In the genomic region with DNA sequence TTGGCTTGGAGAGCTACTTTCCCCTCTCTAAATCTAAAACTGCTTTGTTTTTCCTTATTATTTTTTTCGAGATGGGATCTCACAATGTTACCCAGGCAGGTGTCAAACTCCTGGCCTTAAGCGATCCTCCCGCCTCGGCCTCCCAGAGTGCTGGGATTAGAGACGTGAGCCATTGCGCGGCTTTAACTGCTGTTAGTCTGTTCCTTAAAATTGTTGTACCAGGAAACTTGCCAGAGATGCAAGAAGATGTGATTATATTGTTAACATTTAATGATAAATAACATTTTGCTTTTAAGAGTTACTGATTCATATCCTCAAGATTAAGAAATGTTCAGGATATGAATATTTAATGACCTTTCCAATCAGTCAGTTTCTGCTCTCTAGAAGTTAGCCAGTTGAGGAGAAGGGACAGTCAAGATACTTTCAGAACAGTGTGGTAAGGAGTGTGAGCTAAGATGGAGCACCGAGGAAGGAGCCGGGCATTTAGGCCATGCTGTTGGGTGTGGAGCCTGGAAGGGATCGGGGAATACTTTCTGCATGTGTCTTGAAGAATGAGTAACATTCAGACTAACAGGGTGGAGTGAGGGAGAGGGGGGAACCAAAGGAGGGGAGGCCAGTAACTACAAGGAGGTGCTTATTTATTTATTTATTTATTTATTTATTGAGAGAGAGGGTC, we compare ENCODE assay signal across 8 cellular contexts. TPM values are rescaled to one million over a fixed set of nuclear protein-coding genes. Genes with fewer than 3 reads are reported as not detected.
DNase-seq lines count a peak whose midpoint lies in the region; ATAC-seq, FAIRE-seq and TF ChIP-seq lines count a peak whose summit lies in the region.
"Not testable (repeated sequence)": the region's sequence is repeated elsewhere in the genome, so short reads cannot be mapped to it uniquely, and the experiment has no call there.

No MANE protein-coding gene starts in this region.

- POLR2A ChIA-PET in A549 (lab: Yijun Ruan, JAX): interaction anchor here (1.1 kb wide), 1 partner anchor 29 kb away, joined by 3 read pairs; no protein-coding TSS in a partner anchor
- POLR2A ChIA-PET in activated CD8-positive, alpha-beta T cell treated with anti-CD3 and anti-CD28 coated beads, Interleukin-2, amount 10 ng/mL, durations not matched to agents 7 days and 5 days (lab: Charles Lee): not testable (repeated sequence)

- H3K9me3 Mint-ChIP-seq in activated CD8-positive, alpha-beta T cell treated with anti-CD3 and anti-CD28 coated beads, Interleukin-2, amount 10 ng/mL, durations not matched to agents 7 days and 5 days (ENCODE audit: insufficient read depth): not testable (repeated sequence)

- CTCF ChIA-PET in A549 (lab: Yijun Ruan, JAX): interaction anchor here (1.3 to 1.8 kb wide), 2 partner anchors 13 to 17 kb away, joined by 4 to 7 read pairs; no protein-coding TSS in a partner anchor
- CTCF ChIA-PET in activated CD8-positive, alpha-beta T cell treated with anti-CD3 and anti-CD28 coated beads, Interleukin-2, amount 10 ng/mL, durations not matched to agents 7 days and 5 days (lab: Charles Lee): not testable (repeated sequence)

- H3K9ac ChIP-seq in OCI-LY3 (ENCODE audit: low read length): not testable (repeated sequence)

- H3K27me3 Mint-ChIP-seq in activated CD8-positive, alpha-beta T cell treated with anti-CD3 and anti-CD28 coated beads, Interleukin-2, amount 10 ng/mL, durations not matched to agents 7 days and 5 days (ENCODE audit: low read depth): not testable (repeated sequence)

- H2AFZ ChIP-seq in OCI-LY3 (ENCODE audit: low read depth, low read length): not testable (repeated sequence)

- peaks cover 12% of the 10 kb centered on the region for H3K36me3 Mint-ChIP-seq in activated CD8-positive, alpha-beta T cell treated with anti-CD3 and anti-CD28 coated beads, Interleukin-2, amount 10 ng/mL, durations not matched to agents 7 days and 5 days (ENCODE audit: low read depth)

- H3K4me1 ChIP-seq in A549: peaks cover 15% of the 10 kb centered on the region; the same call in 2 of the 3 replicates
- H3K4me1 ChIP-seq in OCI-LY3 (ENCODE audit: low read length): not testable (repeated sequence)

- not testable (repeated sequence) for TF ChIP-seq POLR2A in A549 (IDR thresholded peaks at IDR 0.05; ENCODE audit: low read length)

- TF ChIP-seq RAD21 in A549 (conservative IDR thresholded peaks at IDR 0.05 in 1 of 2, IDR thresholded peaks at IDR 0.05 in 1 of 2): not testable (repeated sequence)

- peak overlapping the region; percentile 81 for H3K4me2 ChIP-seq in A549
- peak overlapping the region; percentile 74 for H3K4me2 ChIP-seq in OCI-LY3 (ENCODE audit: low read length)

- H3K4me1 Mint-ChIP-seq in activated CD8-positive, alpha-beta T cell treated with anti-CD3 and anti-CD28 coated beads, Interleukin-2, amount 10 ng/mL, durations not matched to agents 7 days and 5 days (ENCODE audit: low read depth): peaks cover 24% of the 10 kb centered on the region

- WGBS in A549 (ENCODE audit: missing lambda C conversion rate): 84% methylated on average over 10 of the region's 10 CpGs

- peak overlapping the region in 1 of 2 experiments; percentile 95; a peak in 2 of 6 replicates for H3K27ac ChIP-seq in A549
- H3K27ac ChIP-seq in OCI-LY3 (ENCODE audit: low read length): not testable (repeated sequence)

- not testable (repeated sequence) for TF ChIP-seq EP300 in A549 (IDR thresholded peaks at IDR 0.05)

- not testable (repeated sequence) for H3K9me3 ChIP-seq in A549; OCI-LY3 (ENCODE audit: insufficient read depth, low read length)

- peaks cover 16% of the 10 kb centered on the region for H3K79me2 ChIP-seq in OCI-LY3 (ENCODE audit: low read length)

- DNase-seq in A549 (ENCODE audit: low read depth in 1 of 2, low spot score in 1 of 2); GM12864 (ENCODE audit: low read depth); activated CD8-positive, alpha-beta T cell treated with anti-CD3 and anti-CD28 coated beads, Interleukin-2, amount 10 ng/mL, durations not matched to agents 7 days and 5 days; retinal pigment epithelial cell (ENCODE audit: low read depth): not testable (repeated sequence)
- DNase-seq in bronchial epithelial cell (ENCODE audit: low read depth) (peak; percentile 58), fibroblast of villous mesenchyme (ENCODE audit: low read depth) (peak; percentile 25), mesenteric fat pad (ENCODE audit: low spot score) (peak; percentile 49)

- ATAC-seq in A549; activated CD8-positive, alpha-beta T cell treated with anti-CD3 and anti-CD28 coated beads, Interleukin-2, amount 10 ng/mL, durations not matched to agents 7 days and 5 days: not testable (repeated sequence)

- H3K4me3 ChIP-seq in A549: peak overlapping the region; percentile 88
- H3K4me3 ChIP-seq in GM12864 (ENCODE audit: low read depth, low read length): peak overlapping the region; percentile 96
- peak overlapping the region; percentile 90 for H3K4me3 ChIP-seq in OCI-LY3 (ENCODE audit: low read length)
- H3K4me3 ChIP-seq in bronchial epithelial cell (ENCODE audit: low read depth, low read length): peak overlapping the region; percentile 97
- peak overlapping the region; percentile 88 for H3K4me3 ChIP-seq in fibroblast of villous mesenchyme (ENCODE audit: low read depth, low read length)
- peak overlapping the region; percentile 84 for H3K4me3 ChIP-seq in retinal pigment epithelial cell (ENCODE audit: low read length)

- H3K36me3 ChIP-seq in OCI-LY3 (replicated peaks; ENCODE audit: low read depth, low read length); bronchial epithelial cell (ENCODE audit: control insufficient read depth, insufficient read depth, low read length): not testable (repeated sequence)

- not testable (repeated sequence) for H3K27me3 ChIP-seq in OCI-LY3 (ENCODE audit: low read depth, low read length); bronchial epithelial cell (ENCODE audit: control insufficient read depth, insufficient read depth, low read length)

- TF ChIP-seq CTCF in A549 (IDR thresholded peaks at IDR 0.05); GM12864 (IDR thresholded peaks at IDR 0.05; ENCODE audit: low read depth, low read length, missing control alignments); OCI-LY3 (IDR thresholded peaks at IDR 0.05; ENCODE audit: low read depth, low read length); bronchial epithelial cell (IDR thresholded peaks at IDR 0.05; ENCODE audit: insufficient read depth, low read length, severe bottlenecking); fibroblast of villous mesenchyme (IDR thresholded peaks at IDR 0.05; ENCODE audit: insufficient read depth, low read depth, low read length); retinal pigment epithelial cell (conservative IDR thresholded peaks at IDR 0.05; ENCODE audit: low read depth, low read length): not testable (repeated sequence)

- peak overlapping the region; percentile 4 for H3K27ac Mint-ChIP-seq in activated CD8-positive, alpha-beta T cell treated with anti-CD3 and anti-CD28 coated beads, Interleukin-2, amount 10 ng/mL, durations not matched to agents 7 days and 5 days

- FAIRE-seq in A549 (lab: Jason Lieb, UNC); bronchial epithelial cell (lab: Jason Lieb, UNC): not testable (repeated sequence)

- H4K20me1 ChIP-seq in OCI-LY3 (ENCODE audit: insufficient read depth, low read length): not testable (repeated sequence)

- H3K4me3 Mint-ChIP-seq in activated CD8-positive, alpha-beta T cell treated with anti-CD3 and anti-CD28 coated beads, Interleukin-2, amount 10 ng/mL, durations not matched to agents 7 days and 5 days: peak overlapping the region; percentile 89

RNA-seq across cellular contexts. Expression of gene KCTD7, which starts 54.6 kb away (rescaled TPM):
- polyA plus RNA-seq in A549 (2011; rRNA removed): 10.3 and 11.7 TPM in 2 replicates
- polyA plus RNA-seq in A549 (2012; cell fraction: cytosol; rRNA removed): 8.3 and 9.9 TPM in 2 replicates
- 16.1 and 16.9 TPM in 2 replicates for polyA plus RNA-seq in A549 (2012; cell fraction: nucleus; rRNA removed)
- 7.4 to 9.7 TPM (median 8.1 TPM) in 3 replicates for polyA plus RNA-seq in A549 (2017; fragmentation: RNase III; extraction: RNeasy Plus Mini Kit Qiagen cat#74134 plus additional on column Dnase treatment)
- polyA minus RNA-seq in A549 (2011; rRNA and poly(A)+ RNA removed): 14.8 and 17.3 TPM in 2 replicates
- total RNA-seq in activated CD8-positive, alpha-beta T cell treated with anti-CD3 and anti-CD28 coated beads, Interleukin-2, amount 10 ng/mL, durations not matched to agents 7 days and 5 days: 10 to 100 TPM; 31.1 to 32.6 TPM
- 3.2 and 5.0 TPM in 2 replicates for total RNA-seq in bronchial epithelial cell
- total RNA-seq in fibroblast of villous mesenchyme: 11.2 and 12.2 TPM in 2 replicates
- 7.9 TPM for total RNA-seq in mesenteric fat pad

RNA-seq across cellular contexts. Expression of gene RABGEF1, which starts 57.3 kb away (rescaled TPM):
- 22.4 and 22.6 TPM in 2 replicates for polyA plus RNA-seq in A549 (2011; rRNA removed)
- 12.1 and 15.0 TPM in 2 replicates for polyA plus RNA-seq in A549 (2012; cell fraction: cytosol; rRNA removed)
- 9.6 and 14.1 TPM in 2 replicates for polyA plus RNA-seq in A549 (2012; cell fraction: nucleus; rRNA removed)
- 16.0 to 16.8 TPM (median 16.2 TPM) in 3 replicates for polyA plus RNA-seq in A549 (2017; fragmentation: RNase III; extraction: RNeasy Plus Mini Kit Qiagen cat#74134 plus additional on column Dnase treatment)
- polyA minus RNA-seq in A549 (2011; rRNA and poly(A)+ RNA removed): 40.0 and 47.4 TPM in 2 replicates
- 10 to 100 TPM; 23.2 to 23.8 TPM for total RNA-seq in activated CD8-positive, alpha-beta T cell treated with anti-CD3 and anti-CD28 coated beads, Interleukin-2, amount 10 ng/mL, durations not matched to agents 7 days and 5 days
- total RNA-seq in bronchial epithelial cell: 35.3 and 41.5 TPM in 2 replicates
- total RNA-seq in fibroblast of villous mesenchyme: 43.8 and 61.7 TPM in 2 replicates
- 41.1 TPM for total RNA-seq in mesenteric fat pad
